Comparison of ENCODE assay signal across 22 cellular contexts in genomic region chr2:235541838-235542549, GRCh38. TPM values are rescaled to one million over a fixed set of nuclear protein-coding genes. Genes with fewer than 3 reads are reported as not detected.
DNase-seq lines count a peak whose midpoint lies in the region; ATAC-seq and TF ChIP-seq lines count a peak whose summit lies in the region.
"Had no signal": no experiment of that assay in that cellular context is flagged by ENCODE, and none has a peak within 500 bp of the region (broad histone marks: within the 10 kb centered on the region; RNA-seq: fewer than 3 reads in every experiment).

No MANE protein-coding gene starts in this region.

- H3K27me3 ChIP-seq in spleen (replicated peaks in 1 of 7) (no peaks in the 10 kb centered on the region), ascending aorta (no peaks in the 10 kb centered on the region)
- H3K27me3 ChIP-seq: cardiac muscle cell, upper lobe of left lung had no signal

- DNase-seq in DMS53 (lab: John Stamatoyannopoulos, UW) = peak; percentile 47
- DNase-seq in DMS53 treated with DMSO at 0.1 percent for 48 hours (lab: John Stamatoyannopoulos, UW; ENCODE audit: unreplicated experiment) = no peak
- peak; percentile 47 for DNase-seq in NCI-H510A treated with DMSO at 0.1 percent for 48 hours (lab: John Stamatoyannopoulos, UW)
- DNase-seq in left lobe of liver (ENCODE audit: low spot score) = no peak
- DNase-seq in spleen = peak; percentile 47
- no peak for DNase-seq in ascending aorta (ENCODE audit: low spot score in 2 of 2)
- no peak for DNase-seq in NCI-H2227 (lab: John Stamatoyannopoulos, UW; ENCODE audit: unreplicated experiment)
- no peak for DNase-seq in COR-L47 (lab: John Stamatoyannopoulos, UW)
- DNase-seq: activated CD4-positive, alpha-beta T cell treated with anti-CD3 and anti-CD28 coated beads for 1 hour; activated CD8-positive, alpha-beta T cell treated with anti-CD3 and anti-CD28 coated beads, Interleukin-2, amount 10 ng/mL, durations not matched to agents 7 days and 5 days; activated naive CD4-positive, alpha-beta T cell treated with Interleukin-2 at 50 U/mL for 16 hours; amniotic stem cell; left ventricle myocardium inferior; NCI-H1436 treated with DMSO at 0.1 percent for 48 hours; OCI-M1; SHP77 treated with DMSO at 0.1 percent for 48 hours; stimulated activated CD4-positive, alpha-beta T cell treated with anti-CD3 and anti-CD28 coated beads, Interleukin-2, amount 100 ng/mL, for 48 hours; upper lobe of left lung had no signal

- TF ChIP-seq POLR2A in spleen (IDR thresholded peaks at IDR 0.05) = no peak

- peak overlapping the region in 1 of 8 donors; percentile 14 for H3K27ac ChIP-seq in spleen
- H3K27ac ChIP-seq in ascending aorta = no peak overlapping the region
- H3K27ac ChIP-seq: cardiac muscle cell, HL-60, left ventricle myocardium inferior, skin epidermis, upper lobe of left lung had no signal

- no peak for TF ChIP-seq CTCF in spleen (IDR thresholded peaks at IDR 0.05 in 8 of 11, conservative IDR thresholded peaks at IDR 0.05 in 3 of 11)
- TF ChIP-seq CTCF in ascending aorta (IDR thresholded peaks at IDR 0.05) = no peak

- WGBS in spleen, 5 donors = 77 to 86% (median 78%) methylated on average over 11 of the region's 11 CpGs

- intact Hi-C loops in spleen (cut with DNase I; ENCODE audit: low total_unique reads) (no loop called here), ascending aorta (cut with DNase I) (no loop called here)

- ATAC-seq in left lobe of liver = peak; percentile 63
- ATAC-seq: activated CD8-positive, alpha-beta T cell treated with anti-CD3 and anti-CD28 coated beads, Interleukin-2, amount 10 ng/mL, durations not matched to agents 7 days and 5 days had no signal

- H3K4me1 ChIP-seq in spleen (peaks cover 0 to 18% (median 2%) of the 10 kb centered on the region in 6 donors), ascending aorta (no peaks in the 10 kb centered on the region)

- H3K36me3 ChIP-seq in spleen = no peaks in the 10 kb centered on the region
- no peaks in the 10 kb centered on the region for H3K36me3 ChIP-seq in ascending aorta
- H3K36me3 ChIP-seq: cardiac muscle cell, left ventricle myocardium inferior, upper lobe of left lung had no signal

- H3K4me3 ChIP-seq in spleen (peak overlapping the region in 2 of 8 donors; percentile 10 to 22), ascending aorta (no peak overlapping the region)
- H3K4me3 ChIP-seq: cardiac muscle cell, left ventricle myocardium inferior, skin epidermis, upper lobe of left lung had no signal

- H3K9me3 ChIP-seq in spleen (no peaks in the 10 kb centered on the region), ascending aorta (no peaks in the 10 kb centered on the region)
- H3K9me3 ChIP-seq: left ventricle myocardium inferior, upper lobe of left lung had no signal

RNA-seq across cellular contexts. Expression of gene AGAP1, which starts 48.2 kb away (rescaled TPM):
- total RNA-seq in left lobe of liver (10.5 TPM), spleen (10 to 100 TPM in 5 of 7 donors, 1 to 10 TPM in 2; 8.4 to 26.6 (median 16.7) TPM), ascending aorta (19.7 TPM)
- polyA plus RNA-seq in spleen = 1 to 10 TPM; 1.1 to 2.8 (median 1.3) TPM
- total RNA-seq: B cell had no signal

Comparison
In these comparisons a context has a peak if more than half of its experiments do, and no peak if none do; other contexts are left out.
1. DNase-seq: peak in DMS53 (single experiment), NCI-H510A treated with DMSO at 0.1 percent for 48 hours (single experiment) and spleen (single experiment); none in DMS53 treated with DMSO at 0.1 percent for 48 hours (single experiment), left lobe of liver (single experiment), ascending aorta (0 of 2), NCI-H2227 (single experiment) and COR-L47 (single experiment).